Comparison of ENCODE assay signal across 9 cellular contexts in genomic region chr6:34757687-34758274, GRCh38. TPM values are rescaled to one million over a fixed set of nuclear protein-coding genes. Genes with fewer than 3 reads are reported as not detected.
A peak's percentile ranks its signal among the peaks of the same experiment; 100 is the strongest.
DNase-seq lines count a peak whose midpoint lies in the region; ATAC-seq and TF ChIP-seq lines count a peak whose summit lies in the region.
"Had no signal": no experiment of that assay in that cellular context is flagged by ENCODE, and none has a peak within 500 bp of the region (broad histone marks: within the 10 kb centered on the region; RNA-seq: fewer than 3 reads in every experiment).

No MANE protein-coding gene starts in this region.

- H3K4me3 Mint-ChIP-seq in MCF 10A (ENCODE audit: unreplicated experiment), result no peak overlapping the region
- H3K4me3 Mint-ChIP-seq: T-helper 1 cell treated with Interleukin-12 subunit alpha and Interleukin-12 subunit beta and Interleukin-4 antibody, amounts not matched to agents 30 μg/mL and 1 μg/mL, for 36 hours had no signal

- CTCF ChIA-PET in MCF 10A (lab: Yijun Ruan, JAX), result interaction anchor here (0.7 to 1.3 kb wide), 4 partner anchors 62 to 298 kb away, joined by 3 to 11 read pairs (median 3); no protein-coding TSS in a partner anchor

- H3K27ac ChIP-seq in HL-60 (replicated peaks) (peak overlapping the region; percentile 90), left lung (peak overlapping the region; percentile 93 to 94), thyroid gland (peak overlapping the region; percentile 90 to 99 (median 95))

- H3K27ac Mint-ChIP-seq in MCF 10A (ENCODE audit: low read depth, unreplicated experiment), result no peak overlapping the region
- H3K27ac Mint-ChIP-seq: T-helper 1 cell treated with Interleukin-12 subunit alpha and Interleukin-12 subunit beta and Interleukin-4 antibody, amounts not matched to agents 30 μg/mL and 1 μg/mL, for 36 hours had no signal

- TF ChIP-seq CTCF in HL-60 (IDR thresholded peaks at IDR 0.05; ENCODE audit: insufficient read depth, low read length) (no peak), MCF 10A (IDR thresholded peaks at IDR 0.05; ENCODE audit: unreplicated experiment) (no peak), left lung (IDR thresholded peaks at IDR 0.05) (no peak), thyroid gland (IDR thresholded peaks at IDR 0.05) (no peak)

- peaks cover 4 to 18% of the 10 kb centered on the region in 2 donors for H3K4me1 ChIP-seq in left lung
- peaks cover 7% of the 10 kb centered on the region in 2 donors for H3K4me1 ChIP-seq in thyroid gland

- intact Hi-C loops in MCF 10A (cut with micrococcal nuclease), result loop anchor here (1.0 to 10.0 kb wide), 5 partner anchors 35 to 148 kb away; partner anchors contain the start of genes ANKS1A, BLTP3A, ILRUN and TAF11
- intact Hi-C loops in left lung (cut with DNase I), result no loop called here
- intact Hi-C loops in thyroid gland (cut with DNase I), result no loop called here

- DNase-seq in HL-60 (ENCODE audit: low read depth in 1 of 2, low spot score in 1 of 2), result no peak
- DNase-seq in MCF 10A (ENCODE audit: unreplicated experiment), result no peak
- DNase-seq in left lung, result no peak
- DNase-seq in thyroid gland, result no peak
- no peak for DNase-seq in HuH-7 (ENCODE audit: low spot score)
- no peak for DNase-seq in HuH-7.5 (ENCODE audit: low spot score)

- POLR2A ChIA-PET in MCF 10A (lab: Yijun Ruan, JAX), result interaction anchor here (0.6 to 1.9 kb wide), 19 partner anchors 12 to 437 kb away, joined by 3 to 31 read pairs (median 5); partner anchors contain the start of genes ANKS1A, BLTP3A, ILRUN and TAF11

- no peaks in the 10 kb centered on the region for H3K27me3 ChIP-seq in HL-60 (ENCODE audit: insufficient read depth, poor library complexity, severe bottlenecking)
- no peaks in the 10 kb centered on the region for H3K27me3 ChIP-seq in left lung
- H3K27me3 ChIP-seq in thyroid gland, result no peaks in the 10 kb centered on the region

- peaks cover 0 to 30% of the 10 kb centered on the region in 2 donors for H3K36me3 ChIP-seq in left lung
- H3K36me3 ChIP-seq in thyroid gland, result peaks cover 3 to 5% of the 10 kb centered on the region in 2 donors

- no peaks in the 10 kb centered on the region for H3K27me3 Mint-ChIP-seq in MCF 10A (ENCODE audit: insufficient read depth, unreplicated experiment)

- no peaks in the 10 kb centered on the region for H3K9me3 Mint-ChIP-seq in MCF 10A (ENCODE audit: unreplicated experiment)
- H3K9me3 Mint-ChIP-seq: T-helper 1 cell treated with Interleukin-12 subunit alpha and Interleukin-12 subunit beta and Interleukin-4 antibody, amounts not matched to agents 30 μg/mL and 1 μg/mL, for 36 hours had no signal

- 7 to 8% methylated on average over 11 of the region's 11 CpGs for WGBS in thyroid gland, 2 donors

- H3K9me3 ChIP-seq in left lung (no peaks in the 10 kb centered on the region), thyroid gland (no peaks in the 10 kb centered on the region)

- no peak for ATAC-seq in left lung
- no peak for ATAC-seq in GM21390 (IDR thresholded peaks at IDR 0.05; ENCODE audit: unreplicated experiment)
- ATAC-seq in GM18870 (IDR thresholded peaks at IDR 0.05; ENCODE audit: unreplicated experiment), result no peak

- peaks cover 24% of the 10 kb centered on the region for H3K36me3 Mint-ChIP-seq in MCF 10A (ENCODE audit: insufficient read depth, unreplicated experiment)

- H3K4me1 Mint-ChIP-seq in MCF 10A (ENCODE audit: insufficient read depth, unreplicated experiment), result peaks cover 6% of the 10 kb centered on the region

- H3K4me3 ChIP-seq in HL-60 (replicated peaks; ENCODE audit: insufficient read depth, low read length) (peak overlapping the region; percentile 74), left lung (peak overlapping the region; percentile 55 to 71), thyroid gland (replicated peaks in 1 of 3) (peak overlapping the region; percentile 44 to 86 (median 58))

- BruUV-seq in MCF 10A (replicated peaks; lab: Mats Ljungman, UMichigan), result TSS peak; percentile 83

- TF ChIP-seq POLR2A in thyroid gland (IDR thresholded peaks at IDR 0.05), result no peak

RNA-seq across cellular contexts. Expression of gene SNRPC, which starts 0.5 kb away (rescaled TPM):
- total RNA-seq in MCF 10A (2022), result 138 and 159 TPM in 2 replicates
- 10 to 100 TPM; 64.1 to 75.0 TPM for total RNA-seq in left lung
- total RNA-seq in thyroid gland, result 100 to 1,000 TPM in 1 of 4 donors, 10 to 100 TPM in 3; 54.9 to 107 (median 62.9) TPM

RNA-seq across cellular contexts. Expression of gene BLTP3A, which starts 34.1 kb away (rescaled TPM):
- total RNA-seq in MCF 10A (2022) (18.5 and 25.4 TPM in 2 replicates), left lung (10 to 100 TPM; 17.1 to 21.8 TPM), thyroid gland (10 to 100 TPM; 12.6 to 19.5 (median 16.1) TPM)
